In genomic region chr22:44325718-44326548, GRCh38 we compare ENCODE assay signal across 8 cellular contexts. TPM values are rescaled to one million over a fixed set of nuclear protein-coding genes. Genes with fewer than 3 reads are reported as not detected.
DNase-seq lines count a peak whose midpoint lies in the region; ATAC-seq and TF ChIP-seq lines count a peak whose summit lies in the region.

No MANE protein-coding gene starts in this region.

- H3K27ac Mint-ChIP-seq in CD4-positive, alpha-beta memory T cell, result peak overlapping the region in 4 of 7 donors; percentile 20 to 72 (median 36)

- POLR2A ChIA-PET in CD4-positive, alpha-beta memory T cell (lab: Charles Lee; ENCODE audit: partially characterized antibody), result no interaction called here

- H3K27me3 Mint-ChIP-seq in CD4-positive, alpha-beta memory T cell, result peaks cover 38 to 53% of the 10 kb centered on the region in 2 donors

- H3K79me2 ChIP-seq in osteoblast (ENCODE audit: insufficient read depth, low read length), result peaks cover 85% of the 10 kb centered on the region

- no peaks in the 10 kb centered on the region for H3K36me3 Mint-ChIP-seq in CD4-positive, alpha-beta memory T cell

- H3K27ac ChIP-seq in CD4-positive, alpha-beta memory T cell (ENCODE audit: low read depth, low read length), result no peak overlapping the region
- H3K27ac ChIP-seq in osteoblast (ENCODE audit: low read depth, low read length), result peak overlapping the region; percentile 97

- peaks cover 13% of the 10 kb centered on the region for H3K4me1 ChIP-seq in CD4-positive, alpha-beta memory T cell (ENCODE audit: insufficient read depth, low read length)
- H3K4me1 ChIP-seq in osteoblast (ENCODE audit: insufficient read depth, low read length), result peaks cover 22% of the 10 kb centered on the region

- peaks cover 5% of the 10 kb centered on the region for H4K20me1 ChIP-seq in osteoblast (ENCODE audit: insufficient read depth, low read length)

- CTCF ChIA-PET in CD4-positive, alpha-beta memory T cell (lab: Charles Lee; ENCODE audit: partially characterized antibody), result interaction anchor here (0.5 to 1.3 kb wide), 3 partner anchors 145 to 242 kb away, joined by 3 read pairs; partner anchors contain the start of gene PARVG

- peak overlapping the region; percentile 97 for H3K4me2 ChIP-seq in osteoblast (ENCODE audit: insufficient read depth, low read length)

- no peak for DNase-seq in CD4-positive, alpha-beta memory T cell
- DNase-seq in OCI-M1 (lab: John Stamatoyannopoulos, UW) (peak; percentile 36), epithelial cell of esophagus (ENCODE audit: low read depth) (peak; percentile 23), osteoblast (ENCODE audit: insufficient read length, low spot score, missing footprints) (peak; percentile 94), iPS-NIHi11 (ENCODE audit: low spot score) (no peak)
- DNase-seq in effector CD8-positive, alpha-beta T cell (lab: John Stamatoyannopoulos, UW), result no peak

- ATAC-seq in GM21529 (IDR thresholded peaks at IDR 0.05; ENCODE audit: unreplicated experiment) (no peak), HG02610 (IDR thresholded peaks at IDR 0.05; ENCODE audit: unreplicated experiment) (no peak)

- intact Hi-C loops in CD4-positive, alpha-beta memory T cell (cut with micrococcal nuclease), result no loop called here

- peak; percentile 48 for TF ChIP-seq CTCF in epithelial cell of esophagus (IDR thresholded peaks at IDR 0.05; ENCODE audit: insufficient read depth, low read depth, low read length, missing control alignments)
- peak; percentile 47 for TF ChIP-seq CTCF in osteoblast (IDR thresholded peaks at IDR 0.05; ENCODE audit: extremely low read depth, low read depth, low read length)

- no peaks in the 10 kb centered on the region for H3K36me3 ChIP-seq in CD4-positive, alpha-beta memory T cell (ENCODE audit: insufficient read depth, low read length)
- H3K36me3 ChIP-seq in osteoblast (ENCODE audit: insufficient read depth, low read length), result no peaks in the 10 kb centered on the region

- peaks cover 9 to 23% (median 18%) of the 10 kb centered on the region in 4 donors for H3K4me1 Mint-ChIP-seq in CD4-positive, alpha-beta memory T cell

- H3K9me3 ChIP-seq in CD4-positive, alpha-beta memory T cell (ENCODE audit: control insufficient read depth in 1 of 2, low read length in 2 of 2), result no peaks in the 10 kb centered on the region
- no peaks in the 10 kb centered on the region for H3K9me3 ChIP-seq in osteoblast (ENCODE audit: low read depth, low read length)

- H3K27me3 ChIP-seq in CD4-positive, alpha-beta memory T cell (ENCODE audit: insufficient read depth, low read length), result peaks cover 16% of the 10 kb centered on the region
- peaks cover 7% of the 10 kb centered on the region for H3K27me3 ChIP-seq in osteoblast (ENCODE audit: insufficient read depth, low read length)

- peak overlapping the region; percentile 97 for H2AFZ ChIP-seq in osteoblast (ENCODE audit: low read length)

- peaks cover 0 to 2% (median 0%) of the 10 kb centered on the region in 8 donors for H3K9me3 Mint-ChIP-seq in CD4-positive, alpha-beta memory T cell

- H3K4me3 Mint-ChIP-seq in CD4-positive, alpha-beta memory T cell, result peak overlapping the region; percentile 67 to 89 (median 84)

- peak overlapping the region in 1 of 2 donors; percentile 29 for H3K4me3 ChIP-seq in CD4-positive, alpha-beta memory T cell (ENCODE audit: low read length in 2 of 2)
- H3K4me3 ChIP-seq in epithelial cell of esophagus (ENCODE audit: low read length) (peak overlapping the region; percentile 62), osteoblast (ENCODE audit: insufficient read depth, low read length) (peak overlapping the region; percentile 86)

RNA-seq across cellular contexts. Expression of gene SHISAL1, which starts 13.2 kb away (rescaled TPM):
- total RNA-seq in CD4-positive, alpha-beta memory T cell, result not detected
- polyA plus RNA-seq in CD4-positive, alpha-beta memory T cell, result not detected
- total RNA-seq in osteoblast, result 52.5 and 57.2 TPM in 2 replicates

Comparison
In these comparisons a context has a peak if more than half of its experiments do, and no peak if none do; other contexts are left out.
1. DNase-seq: peak in OCI-M1 (single experiment), epithelial cell of esophagus (single experiment) and osteoblast (single experiment); none in CD4-positive, alpha-beta memory T cell (0 of 5), effector CD8-positive, alpha-beta T cell (single experiment) and iPS-NIHi11 (single experiment).
2. RNA of gene SHISAL1, which starts 13.2 kb away (total RNA-seq): 52.5 to 57.2 TPM in osteoblast; not detected in CD4-positive, alpha-beta memory T cell; every median in the first group is over 10 times any median in the second.